ENCODE assay signal across 1 cellular context in the genomic region with DNA sequence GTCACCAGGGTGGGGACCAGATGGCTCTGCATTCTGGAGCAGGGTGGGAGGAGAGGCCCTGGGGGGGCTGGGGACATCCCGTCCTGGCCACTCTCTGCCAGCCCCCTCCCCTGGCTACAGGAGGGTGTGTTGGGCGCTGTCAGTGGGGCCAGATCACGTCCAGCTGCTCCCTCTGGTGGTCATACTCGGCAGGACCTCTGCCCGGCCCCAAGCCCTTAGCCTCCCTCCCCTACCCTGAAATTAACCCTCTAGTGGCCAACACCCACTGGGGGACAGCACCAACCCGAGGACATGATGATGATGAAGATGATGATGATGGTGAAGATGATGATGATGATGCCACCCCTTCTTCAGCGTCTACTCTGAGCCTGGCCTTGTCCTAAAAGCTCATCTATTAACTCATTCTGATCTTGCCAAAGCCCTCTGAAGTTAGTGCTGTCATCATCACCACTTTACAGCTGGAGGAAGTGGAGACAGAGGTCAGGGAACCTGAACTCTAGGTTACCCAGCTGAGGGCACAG.
A peak's percentile ranks its signal among the peaks of the same experiment; 100 is the strongest.
TF ChIP-seq lines count a peak whose summit lies in the region.

No MANE protein-coding gene starts in this region.

TF ChIP-seq in SK-N-SH, 30 proteins besides CTCF, POLR2A, EP300 and RAD21:
- TF ChIP-seq EZH2phosphoT487 (IDR thresholded peaks at IDR 0.05; ENCODE audit: borderline replicate concordance, low read depth), result no peak
- TF ChIP-seq FOXJ3 (CRISPR knock-in tag; IDR thresholded peaks at IDR 0.05), result no peak
- TF ChIP-seq NRF1 (IDR thresholded peaks at IDR 0.05; ENCODE audit: low read depth, low read length), result 0 out of 2 replicates have a peak, but pooled peaks have one; percentile 14
- TF ChIP-seq TEAD4 (IDR thresholded peaks at IDR 0.05; ENCODE audit: borderline replicate concordance, insufficient read depth), result no peak
- TF ChIP-seq MXI1 (IDR thresholded peaks at IDR 0.05; ENCODE audit: low read depth, low read length), result no peak
- TF ChIP-seq, protein P1, sequence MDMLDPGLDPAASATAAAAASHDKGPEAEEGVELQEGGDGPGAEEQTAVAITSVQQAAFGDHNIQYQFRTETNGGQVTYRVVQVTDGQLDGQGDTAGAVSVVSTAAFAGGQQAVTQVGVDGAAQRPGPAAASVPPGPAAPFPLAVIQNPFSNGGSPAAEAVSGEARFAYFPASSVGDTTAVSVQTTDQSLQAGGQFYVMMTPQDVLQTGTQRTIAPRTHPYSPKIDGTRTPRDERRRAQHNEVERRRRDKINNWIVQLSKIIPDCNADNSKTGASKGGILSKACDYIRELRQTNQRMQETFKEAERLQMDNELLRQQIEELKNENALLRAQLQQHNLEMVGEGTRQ (IDR thresholded peaks at IDR 0.05; ENCODE audit: borderline replicate concordance, low read depth, low read length), result no peak
- TF ChIP-seq, protein P2, sequence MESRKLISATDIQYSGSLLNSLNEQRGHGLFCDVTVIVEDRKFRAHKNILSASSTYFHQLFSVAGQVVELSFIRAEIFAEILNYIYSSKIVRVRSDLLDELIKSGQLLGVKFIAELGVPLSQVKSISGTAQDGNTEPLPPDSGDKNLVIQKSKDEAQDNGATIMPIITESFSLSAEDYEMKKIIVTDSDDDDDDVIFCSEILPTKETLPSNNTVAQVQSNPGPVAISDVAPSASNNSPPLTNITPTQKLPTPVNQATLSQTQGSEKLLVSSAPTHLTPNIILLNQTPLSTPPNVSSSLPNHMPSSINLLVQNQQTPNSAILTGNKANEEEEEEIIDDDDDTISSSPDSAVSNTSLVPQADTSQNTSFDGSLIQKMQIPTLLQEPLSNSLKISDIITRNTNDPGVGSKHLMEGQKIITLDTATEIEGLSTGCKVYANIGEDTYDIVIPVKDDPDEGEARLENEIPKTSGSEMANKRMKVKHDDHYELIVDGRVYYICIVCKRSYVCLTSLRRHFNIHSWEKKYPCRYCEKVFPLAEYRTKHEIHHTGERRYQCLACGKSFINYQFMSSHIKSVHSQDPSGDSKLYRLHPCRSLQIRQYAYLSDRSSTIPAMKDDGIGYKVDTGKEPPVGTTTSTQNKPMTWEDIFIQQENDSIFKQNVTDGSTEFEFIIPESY (IDR thresholded peaks at IDR 0.05; ENCODE audit: borderline replicate concordance, low read depth), result no peak
- no peak for TF ChIP-seq FOSL2 (IDR thresholded peaks at IDR 0.05; ENCODE audit: borderline replicate concordance, low read depth)
- no peak for TF ChIP-seq TCF12 (IDR thresholded peaks at IDR 0.05)
- TF ChIP-seq, protein P3, sequence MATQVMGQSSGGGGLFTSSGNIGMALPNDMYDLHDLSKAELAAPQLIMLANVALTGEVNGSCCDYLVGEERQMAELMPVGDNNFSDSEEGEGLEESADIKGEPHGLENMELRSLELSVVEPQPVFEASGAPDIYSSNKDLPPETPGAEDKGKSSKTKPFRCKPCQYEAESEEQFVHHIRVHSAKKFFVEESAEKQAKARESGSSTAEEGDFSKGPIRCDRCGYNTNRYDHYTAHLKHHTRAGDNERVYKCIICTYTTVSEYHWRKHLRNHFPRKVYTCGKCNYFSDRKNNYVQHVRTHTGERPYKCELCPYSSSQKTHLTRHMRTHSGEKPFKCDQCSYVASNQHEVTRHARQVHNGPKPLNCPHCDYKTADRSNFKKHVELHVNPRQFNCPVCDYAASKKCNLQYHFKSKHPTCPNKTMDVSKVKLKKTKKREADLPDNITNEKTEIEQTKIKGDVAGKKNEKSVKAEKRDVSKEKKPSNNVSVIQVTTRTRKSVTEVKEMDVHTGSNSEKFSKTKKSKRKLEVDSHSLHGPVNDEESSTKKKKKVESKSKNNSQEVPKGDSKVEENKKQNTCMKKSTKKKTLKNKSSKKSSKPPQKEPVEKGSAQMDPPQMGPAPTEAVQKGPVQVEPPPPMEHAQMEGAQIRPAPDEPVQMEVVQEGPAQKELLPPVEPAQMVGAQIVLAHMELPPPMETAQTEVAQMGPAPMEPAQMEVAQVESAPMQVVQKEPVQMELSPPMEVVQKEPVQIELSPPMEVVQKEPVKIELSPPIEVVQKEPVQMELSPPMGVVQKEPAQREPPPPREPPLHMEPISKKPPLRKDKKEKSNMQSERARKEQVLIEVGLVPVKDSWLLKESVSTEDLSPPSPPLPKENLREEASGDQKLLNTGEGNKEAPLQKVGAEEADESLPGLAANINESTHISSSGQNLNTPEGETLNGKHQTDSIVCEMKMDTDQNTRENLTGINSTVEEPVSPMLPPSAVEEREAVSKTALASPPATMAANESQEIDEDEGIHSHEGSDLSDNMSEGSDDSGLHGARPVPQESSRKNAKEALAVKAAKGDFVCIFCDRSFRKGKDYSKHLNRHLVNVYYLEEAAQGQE (IDR thresholded peaks at IDR 0.05; ENCODE audit: low read depth, low read length), result 0 out of 2 replicates have a peak, but pooled peaks have one; percentile 36
- TF ChIP-seq RFX5 (IDR thresholded peaks at IDR 0.05; ENCODE audit: low read length), result no peak
- no peak for TF ChIP-seq RCOR1 (IDR thresholded peaks at IDR 0.05; ENCODE audit: low read length)
- TF ChIP-seq, protein P4, sequence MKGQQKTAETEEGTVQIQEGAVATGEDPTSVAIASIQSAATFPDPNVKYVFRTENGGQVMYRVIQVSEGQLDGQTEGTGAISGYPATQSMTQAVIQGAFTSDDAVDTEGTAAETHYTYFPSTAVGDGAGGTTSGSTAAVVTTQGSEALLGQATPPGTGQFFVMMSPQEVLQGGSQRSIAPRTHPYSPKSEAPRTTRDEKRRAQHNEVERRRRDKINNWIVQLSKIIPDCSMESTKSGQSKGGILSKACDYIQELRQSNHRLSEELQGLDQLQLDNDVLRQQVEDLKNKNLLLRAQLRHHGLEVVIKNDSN (IDR thresholded peaks at IDR 0.05; ENCODE audit: borderline replicate concordance, low read depth), result no peak
- TF ChIP-seq RXRA (IDR thresholded peaks at IDR 0.05; ENCODE audit: borderline replicate concordance, low read depth), result no peak
- TF ChIP-seq GABPA (IDR thresholded peaks at IDR 0.05; ENCODE audit: low read depth), result no peak
- no peak for TF ChIP-seq MEF2A (IDR thresholded peaks at IDR 0.05; ENCODE audit: borderline replicate concordance, low read depth)
- TF ChIP-seq SMC3 (IDR thresholded peaks at IDR 0.05; ENCODE audit: low read depth, low read length), result peak; percentile 90
- no peak for TF ChIP-seq SIN3A (IDR thresholded peaks at IDR 0.05; ENCODE audit: borderline replicate concordance, low read depth, low read length)
- no peak for TF ChIP-seq FOXM1 (IDR thresholded peaks at IDR 0.05; ENCODE audit: low read depth)
- TF ChIP-seq, protein P5, sequence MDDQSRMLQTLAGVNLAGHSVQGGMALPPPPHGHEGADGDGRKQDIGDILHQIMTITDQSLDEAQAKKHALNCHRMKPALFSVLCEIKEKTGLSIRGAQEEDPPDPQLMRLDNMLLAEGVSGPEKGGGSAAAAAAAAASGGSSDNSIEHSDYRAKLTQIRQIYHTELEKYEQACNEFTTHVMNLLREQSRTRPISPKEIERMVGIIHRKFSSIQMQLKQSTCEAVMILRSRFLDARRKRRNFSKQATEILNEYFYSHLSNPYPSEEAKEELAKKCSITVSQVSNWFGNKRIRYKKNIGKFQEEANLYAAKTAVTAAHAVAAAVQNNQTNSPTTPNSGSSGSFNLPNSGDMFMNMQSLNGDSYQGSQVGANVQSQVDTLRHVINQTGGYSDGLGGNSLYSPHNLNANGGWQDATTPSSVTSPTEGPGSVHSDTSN (IDR thresholded peaks at IDR 0.05), result no peak
- no peak for TF ChIP-seq NFIC (IDR thresholded peaks at IDR 0.05; ENCODE audit: borderline replicate concordance)
- TF ChIP-seq TAF1 (IDR thresholded peaks at IDR 0.05; ENCODE audit: borderline replicate concordance, low read depth, low read length), result no peak
- TF ChIP-seq POLR2AphosphoS5 (IDR thresholded peaks at IDR 0.05; ENCODE audit: low read depth, low read length), result no peak
- no peak for TF ChIP-seq JUND (IDR thresholded peaks at IDR 0.05)
- no peak for TF ChIP-seq YY1 (IDR thresholded peaks at IDR 0.05; ENCODE audit: low read depth)
- TF ChIP-seq GATA2 (CRISPR knock-in tag; IDR thresholded peaks at IDR 0.05), result no peak
- TF ChIP-seq CHD2 (IDR thresholded peaks at IDR 0.05; ENCODE audit: low read length, partially characterized antibody), result peak; percentile 55
- TF ChIP-seq, protein P6, sequence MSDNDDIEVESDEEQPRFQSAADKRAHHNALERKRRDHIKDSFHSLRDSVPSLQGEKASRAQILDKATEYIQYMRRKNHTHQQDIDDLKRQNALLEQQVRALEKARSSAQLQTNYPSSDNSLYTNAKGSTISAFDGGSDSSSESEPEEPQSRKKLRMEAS (IDR thresholded peaks at IDR 0.05; ENCODE audit: low read depth), result no peak
- TF ChIP-seq, protein P7, sequence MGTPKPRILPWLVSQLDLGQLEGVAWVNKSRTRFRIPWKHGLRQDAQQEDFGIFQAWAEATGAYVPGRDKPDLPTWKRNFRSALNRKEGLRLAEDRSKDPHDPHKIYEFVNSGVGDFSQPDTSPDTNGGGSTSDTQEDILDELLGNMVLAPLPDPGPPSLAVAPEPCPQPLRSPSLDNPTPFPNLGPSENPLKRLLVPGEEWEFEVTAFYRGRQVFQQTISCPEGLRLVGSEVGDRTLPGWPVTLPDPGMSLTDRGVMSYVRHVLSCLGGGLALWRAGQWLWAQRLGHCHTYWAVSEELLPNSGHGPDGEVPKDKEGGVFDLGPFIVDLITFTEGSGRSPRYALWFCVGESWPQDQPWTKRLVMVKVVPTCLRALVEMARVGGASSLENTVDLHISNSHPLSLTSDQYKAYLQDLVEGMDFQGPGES (IDR thresholded peaks at IDR 0.05; ENCODE audit: low read depth, low read length), result 0 out of 2 replicates have a peak, but pooled peaks have one; percentile 2
- TF ChIP-seq ELF1 (IDR thresholded peaks at IDR 0.05), result no peak
